13 cellular contexts compared by ENCODE assay signal in the genomic region with DNA sequence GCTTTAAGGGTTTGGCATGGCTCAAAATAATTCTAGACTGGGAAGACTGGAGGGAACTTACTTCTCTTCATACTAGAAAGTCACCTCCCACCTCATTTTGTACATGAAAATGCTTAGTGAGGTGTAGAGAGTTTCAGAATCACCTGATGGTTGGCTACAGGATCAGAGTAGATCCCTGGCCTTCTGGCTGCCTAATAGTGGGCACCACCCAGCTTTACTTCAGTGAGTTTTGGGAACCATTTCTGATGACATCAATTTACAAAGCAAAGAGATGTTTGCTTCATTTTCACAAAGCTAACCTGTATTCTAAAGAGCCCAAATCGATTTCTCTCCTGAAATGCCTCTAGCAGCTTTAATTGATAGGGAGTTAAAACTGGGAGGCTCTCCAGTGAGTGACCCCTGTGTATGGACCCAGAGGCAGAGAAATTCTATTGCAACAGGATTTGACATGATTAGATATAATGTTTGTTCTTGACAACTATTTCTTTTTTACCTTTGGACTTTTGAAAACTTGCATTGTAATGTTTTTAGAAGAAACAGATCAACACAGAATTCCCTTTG.
A peak's percentile ranks its signal among the peaks of the same experiment; 100 is the strongest.
DNase-seq lines count a peak whose midpoint lies in the region; ATAC-seq and TF ChIP-seq lines count a peak whose summit lies in the region.
"Had no signal": no experiment of that assay in that cellular context is flagged by ENCODE, and none has a peak within 500 bp of the region (broad histone marks: within the 10 kb centered on the region; RNA-seq: fewer than 3 reads in every experiment).

No MANE protein-coding gene starts in this region.

- no peak overlapping the region for H3K4ac ChIP-seq in neuronal stem cell (ENCODE audit: low read length)

- peaks cover 2% of the 10 kb centered on the region for H3K79me1 ChIP-seq in neuronal stem cell (ENCODE audit: low read depth, low read length)

- H3K4me3 ChIP-seq in MM.1S (ENCODE audit: low read length) (no peak overlapping the region), uterus (no peak overlapping the region), tibial artery (no peak overlapping the region), neuronal stem cell (ENCODE audit: low read length in 2 of 2) (no peak overlapping the region)
- H3K4me3 ChIP-seq: GM23338 had no signal

- WGBS in neuronal stem cell (ENCODE audit: extremely low coverage in 2 of 2, insufficient read length in 2 of 2, insufficient replicate concordance in 1 of 2), 2 donors, result no CpG with 5 or more reads among the region's 1 CpG

- H3K9me2 ChIP-seq in MM.1S (replicated peaks; ENCODE audit: insufficient read depth, low read length), result no peaks in the 10 kb centered on the region

- no peaks in the 10 kb centered on the region for H3K79me2 ChIP-seq in MM.1S (ENCODE audit: low read length)

- H2AK5ac ChIP-seq in neuronal stem cell (ENCODE audit: low read depth, low read length), result no peak overlapping the region

- no peak overlapping the region for H3K18ac ChIP-seq in neuronal stem cell (ENCODE audit: low read length)

- H3K36me3 ChIP-seq in MM.1S (replicated peaks; ENCODE audit: insufficient read depth, low read length), result no peaks in the 10 kb centered on the region
- H3K36me3 ChIP-seq in uterus, result no peaks in the 10 kb centered on the region
- H3K36me3 ChIP-seq in tibial artery, result peaks cover 44 to 51% (median 45%) of the 10 kb centered on the region in 3 donors
- peaks cover 13 to 42% of the 10 kb centered on the region in 2 donors for H3K36me3 ChIP-seq in neuronal stem cell (replicated peaks in 1 of 2; ENCODE audit: control insufficient read depth in 2 of 2, insufficient read depth in 2 of 2, low read length in 2 of 2)

- H3K27me3 ChIP-seq in MM.1S (replicated peaks; ENCODE audit: insufficient read depth, low read length) (no peaks in the 10 kb centered on the region), uterus (no peaks in the 10 kb centered on the region), tibial artery (no peaks in the 10 kb centered on the region), neuronal stem cell (ENCODE audit: control insufficient read depth in 3 of 3, insufficient read depth in 3 of 3, low read depth in 1 of 3, low read length in 3 of 3) (peaks cover 0 to 2% (median 0%) of the 10 kb centered on the region in 3 experiments)

- no peak overlapping the region for H2BK15ac ChIP-seq in neuronal stem cell (ENCODE audit: low read length)

- no peak overlapping the region for H2BK5ac ChIP-seq in neuronal stem cell (ENCODE audit: low read length)

- no peaks in the 10 kb centered on the region for H3K9me3 ChIP-seq in MM.1S (replicated peaks; ENCODE audit: insufficient read depth, low read length)
- no peaks in the 10 kb centered on the region for H3K9me3 ChIP-seq in uterus
- H3K9me3 ChIP-seq in tibial artery, result no peaks in the 10 kb centered on the region
- peaks cover 0 to 8% of the 10 kb centered on the region in 2 donors for H3K9me3 ChIP-seq in neuronal stem cell (replicated peaks in 1 of 2; ENCODE audit: control insufficient read depth in 2 of 2, insufficient read depth in 1 of 2, low read depth in 1 of 2, low read length in 2 of 2)

- intact Hi-C loops in uterus (cut with DNase I; ENCODE audit: low total_unique reads), result no loop called here
- intact Hi-C loops in tibial artery (cut with DNase I; ENCODE audit: low total_unique reads), result no loop called here

- H3K27ac ChIP-seq in MM.1S (ENCODE audit: low read length) (peak overlapping the region; percentile 2; the same call in 1 of the 2 replicates), uterus (peak overlapping the region; percentile 57 to 64), tibial artery (no peak overlapping the region), neuronal stem cell (replicated peaks; ENCODE audit: low read length) (no peak overlapping the region)

- H4K20me1 ChIP-seq in MM.1S (ENCODE audit: insufficient read depth, low read length), result no peaks in the 10 kb centered on the region

- no peak for TF ChIP-seq POLR2A in uterus (IDR thresholded peaks at IDR 0.05)

- peak; percentile 58 for DNase-seq in HuH-7 (ENCODE audit: low spot score)
- no peak for DNase-seq in MM.1S
- DNase-seq in left lobe of liver (ENCODE audit: low spot score), result no peak
- DNase-seq in uterus, result no peak
- DNase-seq in tibial artery, result no peak
- DNase-seq in neuronal stem cell (ENCODE audit: low spot score), result no peak
- no peak for DNase-seq in NCI-H1930 (lab: John Stamatoyannopoulos, UW)
- DNase-seq: C1 segment of cervical spinal cord; CD4-positive, alpha-beta T cell; DMS79 treated with DMSO at 0.1 percent for 48 hours; EL; H7 had no signal

- TF ChIP-seq CTCF in MM.1S (IDR thresholded peaks at IDR 0.05; ENCODE audit: low read length), result no peak
- TF ChIP-seq CTCF in uterus (IDR thresholded peaks at IDR 0.05), result no peak
- TF ChIP-seq CTCF in tibial artery (IDR thresholded peaks at IDR 0.05), result no peak

- H3K23ac ChIP-seq in neuronal stem cell (ENCODE audit: low read depth, low read length, poor library complexity), result no peak overlapping the region

- no peak overlapping the region for H2BK120ac ChIP-seq in neuronal stem cell (ENCODE audit: low read depth, low read length)

- H3K9ac ChIP-seq in MM.1S (ENCODE audit: low read length) (no peak overlapping the region), neuronal stem cell (ENCODE audit: low read depth, low read length, poor library complexity) (no peak overlapping the region)

- no peak overlapping the region for H4K8ac ChIP-seq in neuronal stem cell (ENCODE audit: low read depth, low read length)

- no peak overlapping the region for H3K14ac ChIP-seq in neuronal stem cell (ENCODE audit: low read length)

- no peaks in the 10 kb centered on the region for H3F3A ChIP-seq in MM.1S (ENCODE audit: insufficient read depth, low read length)

- no peak overlapping the region for H2BK12ac ChIP-seq in neuronal stem cell (ENCODE audit: low read length)

- no peak overlapping the region for H2AFZ ChIP-seq in MM.1S (ENCODE audit: low read length)
- no peak overlapping the region for H2AFZ ChIP-seq in neuronal stem cell (ENCODE audit: low read length)
- H2AFZ ChIP-seq: GM23338 had no signal

- ATAC-seq in left lobe of liver, result peak; percentile 81
- ATAC-seq: GM23338 had no signal

- H3K4me1 ChIP-seq in MM.1S (ENCODE audit: low read length) (peaks cover 16% of the 10 kb centered on the region), uterus (peaks cover 6 to 8% of the 10 kb centered on the region in 2 donors), tibial artery (no peaks in the 10 kb centered on the region), neuronal stem cell (ENCODE audit: control insufficient read depth in 2 of 2, insufficient read depth in 1 of 2, low read depth in 1 of 2, low read length in 2 of 2) (peaks cover 1 to 2% of the 10 kb centered on the region in 2 donors)

- H3K4me2 ChIP-seq in MM.1S (ENCODE audit: low read depth, low read length) (no peak overlapping the region; the same call in 1 of the 2 replicates), neuronal stem cell (ENCODE audit: insufficient read depth, low read length, poor library complexity, severe bottlenecking) (no peak overlapping the region)
- H3K4me2 ChIP-seq: GM23338 had no signal

- no peak overlapping the region for H4K91ac ChIP-seq in neuronal stem cell (ENCODE audit: low read depth, low read length, poor library complexity)

Comparison
In these comparisons a context has a peak if more than half of its experiments do, and no peak if none do; other contexts are left out.
1. H3K27ac ChIP-seq: peak in MM.1S (single experiment) and uterus (2 of 2); none in tibial artery (0 of 2) and neuronal stem cell (single experiment).